1 cellular context compared by ENCODE assay signal in genomic region chr19:7902796-7903243, GRCh38.
TF ChIP-seq lines count a peak whose summit lies in the region.

No MANE protein-coding gene starts in this region.

TF ChIP-seq in HCT116, 20 proteins besides CTCF, POLR2A, EP300 and RAD21 (continued from another document):
- TF ChIP-seq ELF1 (IDR thresholded peaks at IDR 0.05; ENCODE audit: borderline replicate concordance, low read depth) (no peak), CEBPB (IDR thresholded peaks at IDR 0.05; ENCODE audit: low read depth) (no peak), SRF (IDR thresholded peaks at IDR 0.05; ENCODE audit: low read depth) (no peak), ZBTB33 (IDR thresholded peaks at IDR 0.05; ENCODE audit: extremely low read depth, insufficient replicate concordance, low read length) (no peak), EGR1 (IDR thresholded peaks at IDR 0.05; ENCODE audit: low read depth) (no peak), TCF7L2 (IDR thresholded peaks at IDR 0.05; ENCODE audit: borderline replicate concordance, extremely low read depth, insufficient read depth, insufficient read length) (no peak), ZNF274 (IDR thresholded peaks at IDR 0.05; ENCODE audit: low read depth, low read length) (no peak)
